8 cellular contexts compared by ENCODE assay signal in the genomic region with DNA sequence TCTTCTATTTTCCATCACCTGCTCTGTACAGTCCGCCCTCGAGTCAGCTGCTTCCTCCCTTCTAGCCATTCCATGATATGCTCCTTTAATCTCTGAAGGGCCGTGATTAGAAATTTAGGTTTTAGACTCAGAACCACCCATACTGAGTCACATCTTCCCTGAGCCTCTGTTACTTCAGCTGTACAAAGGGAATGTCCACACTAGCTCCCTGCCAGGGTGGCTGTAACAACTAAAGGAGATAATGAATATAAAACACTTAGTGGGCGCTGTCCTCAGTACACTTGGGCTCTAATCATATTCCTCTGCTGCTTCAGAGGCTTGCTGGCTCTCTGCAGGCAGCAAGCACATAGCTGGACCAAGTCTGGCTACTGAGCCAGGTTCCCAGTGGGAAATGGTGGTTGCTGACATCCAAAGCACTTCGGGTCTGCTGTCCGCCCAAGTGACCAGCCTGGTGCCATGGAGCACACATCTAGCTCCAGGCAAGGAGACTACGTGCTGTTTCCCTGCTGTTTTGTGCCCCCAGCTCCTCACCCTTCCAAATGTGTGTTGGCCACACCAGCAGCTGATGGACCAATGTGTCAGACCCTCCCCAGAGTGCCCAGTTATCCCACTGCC. TPM values are rescaled to one million over a fixed set of nuclear protein-coding genes. Genes with fewer than 3 reads are reported as not detected.
DNase-seq lines count a peak whose midpoint lies in the region; ATAC-seq, FAIRE-seq and TF ChIP-seq lines count a peak whose summit lies in the region.

No MANE protein-coding gene starts in this region.

- no peaks in the 10 kb centered on the region for H3K27me3 Mint-ChIP-seq in MCF 10A (ENCODE audit: insufficient read depth, unreplicated experiment)

- no peak for TF ChIP-seq RAD21 in K562 (CRISPR knock-in tag; conservative IDR thresholded peaks at IDR 0.05 in 1 of 2, IDR thresholded peaks at IDR 0.05 in 1 of 2)

- H3K9me3 ChIP-seq in mammary epithelial cell (replicated peaks; ENCODE audit: insufficient read depth, low read length) (no peaks in the 10 kb centered on the region), K562 (replicated peaks; ENCODE audit: control insufficient read depth, insufficient read depth, low read depth, low read length) (no peaks in the 10 kb centered on the region), mononuclear cell (ENCODE audit: low read depth, low read length) (no peaks in the 10 kb centered on the region)

- peak overlapping the region; percentile 69 for H3K4me3 Mint-ChIP-seq in MCF 10A (ENCODE audit: unreplicated experiment)

- H4K20me1 ChIP-seq in mammary epithelial cell (ENCODE audit: insufficient read depth, low read length) (no peaks in the 10 kb centered on the region), K562 (replicated peaks; ENCODE audit: control insufficient read depth, insufficient read depth, low read length) (no peaks in the 10 kb centered on the region; the same call in 1 of the 2 replicates)

- no peak for TF ChIP-seq POLR2A in K562 (conservative IDR thresholded peaks at IDR 0.05)

- H3K4me1 Mint-ChIP-seq in MCF 10A (ENCODE audit: insufficient read depth, unreplicated experiment), result no peaks in the 10 kb centered on the region

- H3K79me2 ChIP-seq in mammary epithelial cell (ENCODE audit: insufficient read depth, low read length) (no peaks in the 10 kb centered on the region), K562 (ENCODE audit: control insufficient read depth, insufficient read depth, low read length) (peaks cover 15% of the 10 kb centered on the region)

- H3K4me1 ChIP-seq in mammary epithelial cell (ENCODE audit: insufficient read depth, low read length) (peaks cover 9% of the 10 kb centered on the region), K562 (replicated peaks in 1 of 2; ENCODE audit: control insufficient read depth in 2 of 2, insufficient read depth in 2 of 2, low read length in 2 of 2) (peaks cover 37 to 52% of the 10 kb centered on the region in 2 experiments), mononuclear cell (ENCODE audit: insufficient read depth, low read length) (peaks cover 21% of the 10 kb centered on the region), urinary bladder (ENCODE audit: insufficient read depth) (no peaks in the 10 kb centered on the region)

- 86% methylated on average over 7 of the region's 7 CpGs for WGBS in mammary epithelial cell (ENCODE audit: low coverage, missing lambda C conversion rate)
- 45% methylated on average over 6 of the region's 7 CpGs for WGBS in K562 (ENCODE audit: insufficient coverage, low coverage, missing lambda C conversion rate)
- WGBS in urinary bladder, result 66% methylated on average over 7 of the region's 7 CpGs

- H3K4me2 ChIP-seq in mammary epithelial cell (ENCODE audit: insufficient read depth, low read depth, low read length) (no peak overlapping the region), K562 (ENCODE audit: insufficient read depth, low read length) (peak overlapping the region; percentile 72; the same call in 1 of the 2 replicates)

- no peak overlapping the region for H2AFZ ChIP-seq in mammary epithelial cell (ENCODE audit: low read depth, low read length)
- no peak overlapping the region for H2AFZ ChIP-seq in K562 (ENCODE audit: low read depth, low read length)

- H3K9me3 Mint-ChIP-seq in MCF 10A (ENCODE audit: unreplicated experiment), result no peaks in the 10 kb centered on the region

- H3K36me3 Mint-ChIP-seq in MCF 10A (ENCODE audit: insufficient read depth, unreplicated experiment), result peaks cover 13% of the 10 kb centered on the region

- H3K4me3 ChIP-seq in mammary epithelial cell (replicated peaks in 1 of 3; ENCODE audit: insufficient read depth in 1 of 3, low read depth in 2 of 3, low read length in 3 of 3) (no peak overlapping the region), K562 (no peak overlapping the region), mononuclear cell (ENCODE audit: low read length) (peak overlapping the region; percentile 37), urinary bladder (ENCODE audit: low read depth, low read length) (no peak overlapping the region)

- in situ Hi-C loops in mammary epithelial cell (cut with MboI; ENCODE audit: low sequenced_read_pairs in 2 of 2) (no loop called here), K562 (cut with MboI) (no loop called here)

- dilution Hi-C loops in mammary epithelial cell (cut with HindIII; ENCODE audit: low sequenced_read_pairs), result no loop called here

- POLR2A ChIA-PET in MCF 10A (lab: Yijun Ruan, JAX) (interaction anchor here (0.7 to 2.4 kb wide), 6 partner anchors 13 to 204 kb away, joined by 3 to 12 read pairs (median 4); partner anchors contain the start of gene CCDC32), K562 (lab: Yijun Ruan, JAX) (interaction anchor here (0.5 to 2.2 kb wide), 11 partner anchors 9 to 798 kb away, joined by 3 to 15 read pairs (median 3); no protein-coding TSS in a partner anchor)

- no peak for DNase-seq in MCF 10A (ENCODE audit: unreplicated experiment)
- no peak for DNase-seq in mammary epithelial cell
- peak in 1 of 4 experiments; percentile 20 for DNase-seq in K562 (ENCODE audit: extremely low read depth in 1 of 4, low spot score in 3 of 4)
- no peak for DNase-seq in GOT3 (lab: John Stamatoyannopoulos, UW)
- DNase-seq in GDM1 (lab: John Stamatoyannopoulos, UW), result no peak
- no peak for DNase-seq in activated gamma-delta T cell (lab: John Stamatoyannopoulos, UW)

- H3K27ac Mint-ChIP-seq in MCF 10A (ENCODE audit: low read depth, unreplicated experiment), result no peak overlapping the region

- intact Hi-C loops in MCF 10A (cut with micrococcal nuclease) (no loop called here), mammary epithelial cell (cut with micrococcal nuclease) (no loop called here), K562 (cut with micrococcal nuclease) (loop anchor here (2.0 to 5.0 kb wide), 2 partner anchors 29 to 37 kb away; partner anchors contain the start of gene BAHD1)

- H3K27me3 ChIP-seq in mammary epithelial cell (ENCODE audit: insufficient read depth, low read length) (no peaks in the 10 kb centered on the region), K562 (ENCODE audit: control insufficient read depth in 2 of 2, insufficient read depth in 2 of 2, low read length in 2 of 2) (no peaks in the 10 kb centered on the region), mononuclear cell (ENCODE audit: insufficient read depth, low read length) (no peaks in the 10 kb centered on the region)

- no peaks in the 10 kb centered on the region for H3K9me1 ChIP-seq in K562 (ENCODE audit: control insufficient read depth, insufficient read depth, low read length)

- ATAC-seq in K562, result no peak

- CTCF ChIA-PET in MCF 10A (lab: Yijun Ruan, JAX), result interaction anchor here (0.6 to 1.3 kb wide), 3 partner anchors 20 to 1653 kb away, joined by 3 to 4 read pairs (median 3); no protein-coding TSS in a partner anchor
- CTCF ChIA-PET in mammary epithelial cell (lab: Charles Lee; ENCODE audit: low non-redundant PET), result no interaction called here
- CTCF ChIA-PET in K562 (lab: Yijun Ruan, JAX; ENCODE audit: low intra/inter-chr PET ratio), result interaction anchor here (0.6 kb wide), 1 partner anchor 28 kb away, joined by 4 read pairs; no protein-coding TSS in a partner anchor

- H3K36me3 ChIP-seq in mammary epithelial cell (ENCODE audit: insufficient read depth, low read length) (peaks cover 3% of the 10 kb centered on the region), K562 (ENCODE audit: control insufficient read depth, insufficient read depth, low read length) (peaks cover 31% of the 10 kb centered on the region), urinary bladder (ENCODE audit: insufficient read depth) (no peaks in the 10 kb centered on the region)

- FAIRE-seq in K562 (lab: Jason Lieb, UNC), result peak; percentile 73

- no peak for TF ChIP-seq CTCF in MCF 10A (IDR thresholded peaks at IDR 0.05; ENCODE audit: unreplicated experiment)
- no peak for TF ChIP-seq CTCF in mammary epithelial cell (conservative IDR thresholded peaks at IDR 0.05 in 1 of 2, IDR thresholded peaks at IDR 0.05 in 1 of 2; ENCODE audit: extremely low read depth in 1 of 2, insufficient read depth in 1 of 2, low read depth in 1 of 2, low read length in 2 of 2)
- TF ChIP-seq CTCF in K562 (IDR thresholded peaks at IDR 0.05 in 2 of 3, conservative IDR thresholded peaks at IDR 0.05 in 1 of 3; ENCODE audit: insufficient read depth in 2 of 3, low read depth in 1 of 3, low read length in 3 of 3), result no peak

- no peak for TF ChIP-seq EP300 in K562 (IDR thresholded peaks at IDR 0.05; ENCODE audit: low read length)

- BruUV-seq in MCF 10A (replicated peaks; lab: Mats Ljungman, UMichigan), result no TSS peak
- no TSS peak for BruUV-seq in mammary epithelial cell (replicated peaks; lab: Mats Ljungman, UMichigan)
- no TSS peak for BruUV-seq in K562 (replicated peaks; lab: Mats Ljungman, UMichigan)

- no peak overlapping the region for H3K27ac ChIP-seq in mammary epithelial cell (ENCODE audit: insufficient read depth, low read depth, low read length)
- peak overlapping the region; percentile 74; the same call in 2 of the 3 replicates for H3K27ac ChIP-seq in K562 (ENCODE audit: extremely low read depth, low read depth, low read length)
- H3K27ac ChIP-seq in urinary bladder (ENCODE audit: low read depth), result peak overlapping the region; percentile 53

- H3K9ac ChIP-seq in mammary epithelial cell (ENCODE audit: insufficient read depth, low read length), result no peak overlapping the region
- H3K9ac ChIP-seq in K562 (ENCODE audit: insufficient read depth in 1 of 2, low read depth in 2 of 2, low read length in 2 of 2), result peak overlapping the region; percentile 44 to 90; a peak in 2 of 4 replicates

RNA-seq across cellular contexts. Expression of gene CHST14, which starts 0.9 kb away (rescaled TPM):
- total RNA-seq in MCF 10A (2022), result 5.8 and 7.3 TPM in 2 replicates
- 10 to 100 TPM in 1 of 2 donors, 1 to 10 TPM in 1; 9.8 to 11.1 TPM for total RNA-seq in mammary epithelial cell
- polyA plus RNA-seq in mammary epithelial cell, result 7.7 TPM
- 6.6 TPM for polyA minus RNA-seq in mammary epithelial cell
- 4.2 and 14.3 TPM in 2 replicates for total RNA-seq in K562 (2011; cell fraction: chromatin; rRNA removed; ENCODE audit: low replicate concordance)
- total RNA-seq in K562 (2011; cell fraction: nucleolus; rRNA removed), result 18.7 and 22.0 TPM in 2 replicates
- 17.9 and 21.1 TPM in 2 replicates for total RNA-seq in K562 (2011; cell fraction: nucleoplasm; rRNA removed)
- 4.0 and 5.6 TPM in 2 replicates for total RNA-seq in K562 (2014; rRNA removed)
- 2.3 and 2.5 TPM in 2 replicates for total RNA-seq in K562 (2014; rRNA removed; fragmentation: Illumina TruSeq; extraction: Trizol)
- 4.6 TPM in 2 replicates for total RNA-seq in K562 (2015; rRNA removed; fragmentation: Illumina TruSeq; extraction: Trizol)
- 11.2 and 12.1 TPM in 2 replicates for total RNA-seq in K562 (2021)
- 4.5 and 6.4 TPM in 2 replicates for polyA plus RNA-seq in K562 (2011; rRNA removed)
- 6.6 and 8.1 TPM in 2 replicates for polyA plus RNA-seq in K562 (2011; cell fraction: cytosol; rRNA removed)
- 4.8 and 5.2 TPM in 2 replicates for polyA plus RNA-seq in K562 (2011; cell fraction: nucleus; rRNA removed)
- 12.0 and 17.1 TPM in 2 replicates for polyA plus RNA-seq in K562 (2012)
- polyA plus RNA-seq in K562 (2014; fragmentation: Illumina TruSeq; extraction: Trizol), result 6.3 and 7.5 TPM in 2 replicates
- 1 to 10 TPM; 1.6 to 2.3 TPM for polyA plus RNA-seq in K562 (2014; fragmentation: Nextera tagmentation; extraction: Ambion mirVana)
- 3.9 and 4.8 TPM in 2 replicates for polyA plus RNA-seq in K562 (2014; rRNA removed)
- polyA minus RNA-seq in K562 (2011; rRNA and poly(A)+ RNA removed), result 3.1 TPM in 2 replicates
- 6.2 and 11.7 TPM in 2 replicates for polyA minus RNA-seq in K562 (2011; cell fraction: cytosol; rRNA and poly(A)+ RNA removed)
- polyA minus RNA-seq in K562 (2011; cell fraction: nucleus; rRNA and poly(A)+ RNA removed), result 2.7 and 3.8 TPM in 2 replicates
- 3.9 TPM for total RNA-seq in mononuclear cell
- total RNA-seq in urinary bladder, result 11.8 TPM
- polyA plus RNA-seq in urinary bladder, result 22.6 TPM

RNA-seq across cellular contexts. Expression of gene BAHD1, which starts 29.1 kb away (rescaled TPM):
- 14.9 and 15.1 TPM in 2 replicates for total RNA-seq in MCF 10A (2022)
- total RNA-seq in mammary epithelial cell, result 10 to 100 TPM; 11.7 to 13.7 TPM
- 6.6 TPM for polyA plus RNA-seq in mammary epithelial cell
- polyA minus RNA-seq in mammary epithelial cell, result 12.9 TPM
- total RNA-seq in K562 (2011; cell fraction: chromatin; rRNA removed; ENCODE audit: low replicate concordance), result 30.6 and 63.4 TPM in 2 replicates
- total RNA-seq in K562 (2011; cell fraction: nucleolus; rRNA removed), result 33.2 and 38.7 TPM in 2 replicates
- total RNA-seq in K562 (2011; cell fraction: nucleoplasm; rRNA removed), result 31.7 and 43.1 TPM in 2 replicates
- total RNA-seq in K562 (2014; rRNA removed), result 15.2 and 20.8 TPM in 2 replicates
- 9.7 and 10.3 TPM in 2 replicates for total RNA-seq in K562 (2014; rRNA removed; fragmentation: Illumina TruSeq; extraction: Trizol)
- 11.5 and 12.3 TPM in 2 replicates for total RNA-seq in K562 (2015; rRNA removed; fragmentation: Illumina TruSeq; extraction: Trizol)
- total RNA-seq in K562 (2021), result 33.6 and 38.5 TPM in 2 replicates
- 9.7 and 10.6 TPM in 2 replicates for polyA plus RNA-seq in K562 (2011; rRNA removed)
- 9.1 and 16.4 TPM in 2 replicates for polyA plus RNA-seq in K562 (2011; cell fraction: cytosol; rRNA removed)
- 27.1 and 43.2 TPM in 2 replicates for polyA plus RNA-seq in K562 (2011; cell fraction: nucleus; rRNA removed)
- polyA plus RNA-seq in K562 (2012), result 24.0 and 25.8 TPM in 2 replicates
- polyA plus RNA-seq in K562 (2014; fragmentation: Illumina TruSeq; extraction: Trizol), result 18.4 and 26.4 TPM in 2 replicates
- under 1 TPM; 0.55 to 0.80 TPM for polyA plus RNA-seq in K562 (2014; fragmentation: Nextera tagmentation; extraction: Ambion mirVana)
- polyA plus RNA-seq in K562 (2014; rRNA removed), result 19.0 and 19.4 TPM in 2 replicates
- 7.1 and 10.0 TPM in 2 replicates for polyA minus RNA-seq in K562 (2011; rRNA and poly(A)+ RNA removed)
- polyA minus RNA-seq in K562 (2011; cell fraction: cytosol; rRNA and poly(A)+ RNA removed), result 12.7 TPM in 2 replicates
- polyA minus RNA-seq in K562 (2011; cell fraction: nucleus; rRNA and poly(A)+ RNA removed), result 10.5 and 12.2 TPM in 2 replicates
- total RNA-seq in mononuclear cell, result 13.9 TPM
- total RNA-seq in urinary bladder, result 7.9 TPM
- polyA plus RNA-seq in urinary bladder, result 23.0 TPM
